ENCODE assay signal across 8 cellular contexts in genomic region chr12:120437735-120438494, GRCh38. TPM values are rescaled to one million over a fixed set of nuclear protein-coding genes. Genes with fewer than 3 reads are reported as not detected.
A peak's percentile ranks its signal among the peaks of the same experiment; 100 is the strongest.
DNase-seq lines count a peak whose midpoint lies in the region; ATAC-seq, FAIRE-seq and TF ChIP-seq lines count a peak whose summit lies in the region.

Gene COX6A1 (plus strand): TSS chr12:120438113. CDS start chr12:120438127, 14 bp downstream.

- peaks cover 0 to 2% of the 10 kb centered on the region in 2 donors for H3K36me3 ChIP-seq in body of pancreas (replicated peaks in 1 of 2; ENCODE audit: insufficient read depth in 1 of 2, low read depth in 2 of 2)
- H3K36me3 ChIP-seq in gastrocnemius medialis = peaks cover 0 to 14% of the 10 kb centered on the region in 2 donors

- FAIRE-seq in A204.1 (lab: Jason Lieb, UNC) (peak; percentile 97), TTC549 (lab: Jason Lieb, UNC) (peak; percentile 82)

- H3K27ac ChIP-seq in body of pancreas (peak within 1 kb of the TSS; percentile 52 to 86 (median 70)), gastrocnemius medialis (peak within 1 kb of the TSS; percentile 82 to 98 (median 89))

- H3K4me3 ChIP-seq in body of pancreas = peak within 1 kb of the TSS; percentile 71 to 89
- peak within 1 kb of the TSS; percentile 74 to 92 (median 84) for H3K4me3 ChIP-seq in gastrocnemius medialis

- H3K9me3 ChIP-seq in body of pancreas (no peaks in the 10 kb centered on the region), gastrocnemius medialis (no peaks in the 10 kb centered on the region)

- in situ Hi-C loops in gastrocnemius medialis (cut with MboI; ENCODE audit: low sequenced_read_pairs in 4 of 4) = loop anchor here in 1 of 4 donors (10.0 kb wide), 1 partner anchor 113 kb away; the partner anchor contains the start of gene PLA2G1B

- DNase-seq in NCI-H2107 treated with DMSO at 0.1 percent for 48 hours (lab: John Stamatoyannopoulos, UW; ENCODE audit: unreplicated experiment) (peak; percentile 99), body of pancreas (peak; percentile 95 to 99 (median 98)), iPS DF 4.7 (ENCODE audit: extremely low read depth, low spot score) (peak; percentile 100), gastrocnemius medialis (peak; percentile 96 to 98)

- intact Hi-C loops in body of pancreas (cut with DNase I) = no loop called here
- intact Hi-C loops in gastrocnemius medialis (cut with DNase I; ENCODE audit: low total_unique reads) = loop anchor here (2.0 to 5.0 kb wide), 5 partner anchors 31 to 579 kb away; partner anchors contain the start of genes C12orf43, COQ5, DYNLL1 and SRSF9

- H3K27me3 ChIP-seq in body of pancreas (no peaks in the 10 kb centered on the region), gastrocnemius medialis (no peaks in the 10 kb centered on the region)

- H3K4me1 ChIP-seq in body of pancreas (peaks cover 17% of the 10 kb centered on the region), gastrocnemius medialis (peaks cover 16 to 21% of the 10 kb centered on the region in 2 donors)

- TF ChIP-seq POLR2A in body of pancreas (IDR thresholded peaks at IDR 0.05) = peak; percentile 22 to 67 (median 67)
- peak; percentile 61 to 72 for TF ChIP-seq POLR2A in gastrocnemius medialis (IDR thresholded peaks at IDR 0.05)

- ATAC-seq in GM18520 (IDR thresholded peaks at IDR 0.05; ENCODE audit: unreplicated experiment) (peak; percentile 97), HG03064 (IDR thresholded peaks at IDR 0.05; ENCODE audit: low read depth, unreplicated experiment) (peak; percentile 87), body of pancreas (peak; percentile 97), gastrocnemius medialis (peak; percentile 98 to 100)

- 0% methylated on average over 9 to 59 of the region's 59 CpGs for WGBS in body of pancreas, 2 donors

- TF ChIP-seq CTCF in body of pancreas (IDR thresholded peaks at IDR 0.05) = peak in 4 of 7 experiments; percentile 22 to 33 (median 26)
- TF ChIP-seq CTCF in gastrocnemius medialis (IDR thresholded peaks at IDR 0.05 in 4 of 5, conservative IDR thresholded peaks at IDR 0.05 in 1 of 5) = peak in 1 of 5 experiments; percentile 20

RNA-seq across cellular contexts. Expression of gene COX6A1, which starts in this region (rescaled TPM):
- total RNA-seq in body of pancreas (100 to 1,000 TPM; 183 to 359 TPM), gastrocnemius medialis (10 to 100 TPM; 46.9 to 90.8 (median 74.3) TPM)

Comparison
In these comparisons a context has a peak if more than half of its experiments do, and no peak if none do; other contexts are left out.
1. Peak in every context shown above with its lines: DNase-seq, ATAC-seq, H3K4me3 ChIP-seq and H3K27ac ChIP-seq.